10 cellular contexts compared by ENCODE assay signal in the genomic region with DNA sequence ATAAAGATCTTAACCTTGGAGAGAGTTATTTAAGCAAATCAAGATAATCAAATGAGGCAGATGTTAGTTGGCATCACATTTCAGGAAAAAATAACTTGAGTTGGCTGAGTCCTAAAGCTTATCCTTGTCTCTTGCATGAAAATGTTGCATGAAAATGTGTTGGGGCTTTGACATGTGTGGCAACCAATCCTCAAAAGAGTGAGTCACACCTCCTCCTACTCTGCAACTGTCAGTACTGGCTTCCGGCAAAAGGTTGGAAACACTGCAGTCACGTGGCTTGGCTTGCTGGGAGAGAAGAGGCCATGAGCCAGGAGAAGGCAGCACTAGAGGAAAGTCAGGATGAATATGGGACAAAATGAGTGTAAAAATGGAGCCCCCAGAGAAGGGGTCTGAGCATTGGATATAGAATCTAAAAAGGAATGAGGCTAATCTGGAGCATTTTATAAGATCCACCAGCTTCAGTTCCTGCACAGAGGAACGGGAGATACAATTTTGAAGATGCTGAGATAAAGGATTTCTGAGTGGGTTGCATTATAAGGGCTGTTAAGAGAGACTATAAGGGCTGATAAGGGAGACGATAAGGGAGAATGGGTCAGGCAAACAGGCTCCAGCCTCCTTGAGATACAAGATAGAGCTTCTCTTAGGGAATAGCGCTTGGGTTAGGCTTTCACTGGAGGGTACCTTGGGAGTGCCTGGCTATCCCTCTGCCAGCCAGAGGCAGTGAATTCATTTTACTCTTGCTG. TPM values are rescaled to one million over a fixed set of nuclear protein-coding genes. Genes with fewer than 3 reads are reported as not detected.
A peak's percentile ranks its signal among the peaks of the same experiment; 100 is the strongest.
DNase-seq lines count a peak whose midpoint lies in the region; TF ChIP-seq lines count a peak whose summit lies in the region.
"Had no signal": no experiment of that assay in that cellular context is flagged by ENCODE, and none has a peak within 500 bp of the region (broad histone marks: within the 10 kb centered on the region; RNA-seq: fewer than 3 reads in every experiment).

No MANE protein-coding gene starts in this region.

- TF ChIP-seq CTCF in testis (IDR thresholded peaks at IDR 0.05): no peak

- H3K4me1 ChIP-seq in testis: no peaks in the 10 kb centered on the region

- intact Hi-C loops in testis (cut with DNase I; ENCODE audit: low total_unique reads): no loop called here

- DNase-seq in DMS53 (lab: John Stamatoyannopoulos, UW) (peak; percentile 25), DMS53 treated with DMSO at 0.1 percent for 48 hours (lab: John Stamatoyannopoulos, UW; ENCODE audit: unreplicated experiment) (no peak), amygdala (lab: John Stamatoyannopoulos, UW) (peak in 38 of 56 donors; percentile 3 to 78 (median 24)), inferior parietal cortex (ENCODE audit: extremely low spot score) (peak; percentile 79), testis (peak; percentile 27), GM19238 (ENCODE audit: insufficient read length, low spot score) (no peak), HUDEP-2 (lab: John Stamatoyannopoulos, UW; ENCODE audit: unreplicated experiment in 76 of 76) (no peak)
- no peak for DNase-seq in stimulated activated naive CD4-positive, alpha-beta T cell (lab: John Stamatoyannopoulos, UW)
- DNase-seq: foreskin melanocyte had no signal

- WGBS in testis, 2 donors: 54 to 65% methylated on average over 5 of the region's 5 CpGs

- H3K9me3 ChIP-seq in testis: no peaks in the 10 kb centered on the region

- no peaks in the 10 kb centered on the region for H3K36me3 ChIP-seq in testis (ENCODE audit: low read depth, missing control alignments)

- TF ChIP-seq POLR2A in testis (IDR thresholded peaks at IDR 0.05): no peak

- no peak overlapping the region for H3K27ac ChIP-seq in testis
- H3K27ac ChIP-seq: 22Rv1 had no signal

- H3K27me3 ChIP-seq in testis: no peaks in the 10 kb centered on the region

- H3K4me3 ChIP-seq in testis: no peak overlapping the region

RNA-seq across cellular contexts. Expression of gene SPATA31D1, which starts 43.1 kb away (rescaled TPM):
- 10 to 100 TPM in 1 of 2 donors, 1 to 10 TPM in 1; 9.0 to 18.6 TPM for total RNA-seq in testis
- polyA plus RNA-seq in testis (ENCODE audit: insufficient read depth, low read depth, low replicate concordance): 12.1 TPM

Comparison
In these comparisons a context has a peak if more than half of its experiments do, and no peak if none do; other contexts are left out.
1. DNase-seq: peak in DMS53 (single experiment), amygdala (38 of 56), inferior parietal cortex (single experiment) and testis (single experiment); none in DMS53 treated with DMSO at 0.1 percent for 48 hours (single experiment), GM19238 (single experiment), stimulated activated naive CD4-positive, alpha-beta T cell (0 of 6) and HUDEP-2 (0 of 76).